In genomic region chr17:7561028-7561575, GRCh38 we compare ENCODE assay signal across 8 cellular contexts. TPM values are rescaled to one million over a fixed set of nuclear protein-coding genes. Genes with fewer than 3 reads are reported as not detected.
A peak's percentile ranks its signal among the peaks of the same experiment; 100 is the strongest.
DNase-seq lines count a peak whose midpoint lies in the region; ATAC-seq, FAIRE-seq and TF ChIP-seq lines count a peak whose summit lies in the region.

No MANE protein-coding gene starts in this region.

- no peaks in the 10 kb centered on the region for H3K9me3 ChIP-seq in iPS-20b (ENCODE audit: insufficient read depth, low read depth, low read length)

- H3K27me3 Mint-ChIP-seq in MCF 10A (ENCODE audit: insufficient read depth, unreplicated experiment) = no peaks in the 10 kb centered on the region

- BruUV-seq in MCF 10A (replicated peaks; lab: Mats Ljungman, UMichigan) = TSS peak; percentile 61

- ATAC-seq in HG02943 (IDR thresholded peaks at IDR 0.05; ENCODE audit: low read depth, unreplicated experiment) = peak; percentile 61
- ATAC-seq in HG03520 (IDR thresholded peaks at IDR 0.05; ENCODE audit: unreplicated experiment) = no peak

- intact Hi-C loops in MCF 10A (cut with micrococcal nuclease) = loop anchor here (1.0 kb wide), 6 partner anchors 28 to 281 kb away; partner anchors contain the start of gene POLR2A

- DNase-seq in GM12892 (ENCODE audit: insufficient read length) (peak; percentile 87), NCI-H2107 treated with DMSO at 0.1 percent for 48 hours (lab: John Stamatoyannopoulos, UW; ENCODE audit: unreplicated experiment) (peak; percentile 59), MCF 10A (ENCODE audit: unreplicated experiment) (peak; percentile 92)

- H3K9me3 Mint-ChIP-seq in MCF 10A (ENCODE audit: unreplicated experiment) = no peaks in the 10 kb centered on the region

- H3K27ac ChIP-seq in VCaP (peak overlapping the region; percentile 87), iPS-20b (ENCODE audit: low read length) (peak overlapping the region; percentile 64), skin epidermis (peak overlapping the region in 20 of 21 experiments; percentile 82 to 98 (median 92))

- FAIRE-seq in GM12892 (lab: Jason Lieb, UNC) = no peak

- H3K36me3 ChIP-seq in iPS-20b (ENCODE audit: insufficient read depth, low read depth, low read length) = peaks cover 28% of the 10 kb centered on the region

- peak overlapping the region; percentile 94 for H3K4me3 ChIP-seq in iPS-20b (ENCODE audit: low read length)
- peak overlapping the region; percentile 59 to 98 (median 91) for H3K4me3 ChIP-seq in skin epidermis

- peak overlapping the region; percentile 91; the same call in 1 of the 2 replicates for H3K9ac ChIP-seq in iPS-20b (ENCODE audit: low read depth, low read length)

- H3K4me3 Mint-ChIP-seq in MCF 10A (ENCODE audit: unreplicated experiment) = peak overlapping the region; percentile 81

- POLR2A ChIA-PET in MCF 10A (lab: Yijun Ruan, JAX) = interaction anchor here (0.6 to 6.0 kb wide), 48 partner anchors 9 to 516 kb away, joined by 3 to 71 read pairs (median 5); partner anchors contain the start of genes CD68, GPS2, MPDU1 and NEURL4

- H3K4me1 Mint-ChIP-seq in MCF 10A (ENCODE audit: insufficient read depth, unreplicated experiment) = peaks cover 42% of the 10 kb centered on the region

- CTCF ChIA-PET in MCF 10A (lab: Yijun Ruan, JAX) = interaction anchor here (0.6 to 7.1 kb wide), 56 partner anchors 9 to 599 kb away, joined by 3 to 123 read pairs (median 4); partner anchors contain the start of genes CD68, CHRNB1, TMEM95 and TP53

- TF ChIP-seq CTCF in VCaP (conservative IDR thresholded peaks at IDR 0.05) (peak; percentile 83), MCF 10A (IDR thresholded peaks at IDR 0.05; ENCODE audit: unreplicated experiment) (peak; percentile 88)

- TF ChIP-seq POLR2A in GM12892 (IDR thresholded peaks at IDR 0.05; ENCODE audit: low read depth, low read length) = no peak

- peak overlapping the region; percentile 91 for H3K27ac Mint-ChIP-seq in MCF 10A (ENCODE audit: low read depth, unreplicated experiment)

- no peaks in the 10 kb centered on the region for H3K27me3 ChIP-seq in iPS-20b (ENCODE audit: insufficient read depth, low read length)

- H3K36me3 Mint-ChIP-seq in MCF 10A (ENCODE audit: insufficient read depth, unreplicated experiment) = peaks cover 31% of the 10 kb centered on the region

- H3K4me1 ChIP-seq in iPS-20b (ENCODE audit: insufficient read depth, low read length) = peaks cover 35% of the 10 kb centered on the region

RNA-seq across cellular contexts. Expression of gene SENP3, which starts 0.6 kb away (rescaled TPM):
- 50.6 TPM for polyA plus RNA-seq in GM12892 (2012; ENCODE audit: missing spikeins)
- 66.9 and 67.3 TPM in 2 replicates for total RNA-seq in MCF 10A (2022)

RNA-seq across cellular contexts. Expression of gene TNFSF13, which starts 2.6 kb away (rescaled TPM):
- polyA plus RNA-seq in GM12892 (2012; ENCODE audit: missing spikeins) = 4.5 TPM
- total RNA-seq in MCF 10A (2022) = 6.3 and 10.8 TPM in 2 replicates

RNA-seq across cellular contexts. Expression of gene TNFSF12, which starts 12.2 kb away (rescaled TPM):
- polyA plus RNA-seq in GM12892 (2012; ENCODE audit: missing spikeins) = 1.7 TPM
- 3.5 and 3.9 TPM in 2 replicates for total RNA-seq in MCF 10A (2022)

RNA-seq across cellular contexts. Expression of gene CD68, which starts 18.3 kb away (rescaled TPM):
- polyA plus RNA-seq in GM12892 (2012; ENCODE audit: missing spikeins) = 7.4 TPM
- total RNA-seq in MCF 10A (2022) = 6.9 and 10.6 TPM in 2 replicates

RNA-seq across cellular contexts. Expression of gene MPDU1, which starts 22.6 kb away (rescaled TPM):
- polyA plus RNA-seq in GM12892 (2012; ENCODE audit: missing spikeins) = 46.7 TPM
- total RNA-seq in MCF 10A (2022) = 52.0 and 56.5 TPM in 2 replicates
